Comparison of ENCODE assay signal across 16 cellular contexts in genomic region chr15:44081223-44082013, GRCh38.
A peak's percentile ranks its signal among the peaks of the same experiment; 100 is the strongest.
DNase-seq lines count a peak whose midpoint lies in the region; ATAC-seq and TF ChIP-seq lines count a peak whose summit lies in the region.
"Had no signal": no experiment of that assay in that cellular context is flagged by ENCODE, and none has a peak within 500 bp of the region (broad histone marks: within the 10 kb centered on the region; RNA-seq: fewer than 3 reads in every experiment).

No MANE protein-coding gene starts in this region.

- TF ChIP-seq CTCF in HFFc6 (IDR thresholded peaks at IDR 0.05) (no peak), fibroblast of villous mesenchyme (IDR thresholded peaks at IDR 0.05; ENCODE audit: insufficient read depth, low read depth, low read length) (no peak)

- H3K4me3 ChIP-seq in ACC112 (ENCODE audit: low read depth, low read length) (peak overlapping the region; percentile 46), fibroblast of villous mesenchyme (ENCODE audit: low read depth, low read length) (no peak overlapping the region)
- H3K4me3 ChIP-seq: A549, ovary had no signal

- peaks cover 54% of the 10 kb centered on the region for H3K4me1 Mint-ChIP-seq in HFFc6 (ENCODE audit: low read depth)
- H3K4me1 Mint-ChIP-seq: activated CD4-positive, alpha-beta T cell treated with anti-CD3 and anti-CD28 coated beads, Interleukin-2, amount 10 ng/mL, durations not matched to agents 24 days and 14 days; stimulated activated effector memory CD8-positive, alpha-beta T cell treated with anti-CD3 and anti-CD28 coated beads, Interleukin-12 subunit alpha, Interleukin-12 subunit beta, amount 100 ng/mL, for 72 hours had no signal

- H3K27me3 Mint-ChIP-seq in HFFc6 (ENCODE audit: insufficient read depth) = no peaks in the 10 kb centered on the region
- H3K27me3 Mint-ChIP-seq: type B pancreatic cell had no signal

- H3K4me1 ChIP-seq in ACC112 (ENCODE audit: control insufficient read depth, insufficient read depth, low read length, unreplicated experiment) = peaks cover 54% of the 10 kb centered on the region

- H3K79me2 ChIP-seq in ACC112 (ENCODE audit: control insufficient read depth, insufficient read depth, low read length, unreplicated experiment) = no peaks in the 10 kb centered on the region

- peak overlapping the region; percentile 77 for H3K27ac ChIP-seq in ACC112 (ENCODE audit: low read depth, low read length)
- H3K27ac ChIP-seq: ovary had no signal

- DNase-seq in HFFc6 (peak; percentile 49), brain pericyte (ENCODE audit: low read depth, low spot score) (peak; percentile 10), fibroblast of villous mesenchyme (ENCODE audit: low read depth) (peak; percentile 24), medulla oblongata (ENCODE audit: extremely low spot score) (no peak), NCI-H1105 treated with DMSO at 0.1 percent for 48 hours (lab: John Stamatoyannopoulos, UW) (no peak)
- DNase-seq: activated CD4-positive, alpha-beta T cell treated with anti-CD3 and anti-CD28 coated beads, Interleukin-2, amount 10 ng/mL, durations not matched to agents 24 days and 14 days; activated naive CD4-positive, alpha-beta T cell treated with anti-CD3 and anti-CD28 coated beads, Interleukin-2, amount 50 U/mL, for 16 hours; KG1; ovary; small intestine had no signal

- ATAC-seq in HG02588 (IDR thresholded peaks at IDR 0.05; ENCODE audit: unreplicated experiment) (no peak), HG03196 (IDR thresholded peaks at IDR 0.05; ENCODE audit: unreplicated experiment) (no peak)
- ATAC-seq: A549; stimulated activated effector memory CD8-positive, alpha-beta T cell treated with anti-CD3 and anti-CD28 coated beads, Interleukin-12 subunit alpha, Interleukin-12 subunit beta, amount 100 ng/mL, for 72 hours had no signal

- H3K36me3 ChIP-seq in ACC112 (ENCODE audit: insufficient read depth, low read length) = peaks cover 15% of the 10 kb centered on the region; the same call in 1 of the 2 replicates
- H3K36me3 ChIP-seq: ovary had no signal

- H3K9me3 Mint-ChIP-seq in HFFc6 = peaks cover 5% of the 10 kb centered on the region; the same call in 1 of the 2 replicates
- H3K9me3 Mint-ChIP-seq: activated CD4-positive, alpha-beta T cell treated with anti-CD3 and anti-CD28 coated beads, Interleukin-2, amount 10 ng/mL, durations not matched to agents 24 days and 14 days; stimulated activated effector memory CD8-positive, alpha-beta T cell treated with anti-CD3 and anti-CD28 coated beads, Interleukin-12 subunit alpha, Interleukin-12 subunit beta, amount 100 ng/mL, for 72 hours; type B pancreatic cell had no signal

- H3K27me3 ChIP-seq in ACC112 (ENCODE audit: insufficient read depth, low read length) = no peaks in the 10 kb centered on the region
- H3K27me3 ChIP-seq: ovary had no signal

- peak overlapping the region; percentile 70 for H2AFZ ChIP-seq in ACC112 (ENCODE audit: low read length, unreplicated experiment)

- peak overlapping the region; percentile 68 for H3K27ac Mint-ChIP-seq in HFFc6
- H3K27ac Mint-ChIP-seq: activated CD4-positive, alpha-beta T cell treated with anti-CD3 and anti-CD28 coated beads, Interleukin-2, amount 10 ng/mL, durations not matched to agents 24 days and 14 days; stimulated activated effector memory CD8-positive, alpha-beta T cell treated with anti-CD3 and anti-CD28 coated beads, Interleukin-12 subunit alpha, Interleukin-12 subunit beta, amount 100 ng/mL, for 72 hours; type B pancreatic cell had no signal

- H3K4me3 Mint-ChIP-seq in HFFc6 = peak overlapping the region; percentile 61
- H3K4me3 Mint-ChIP-seq: activated CD4-positive, alpha-beta T cell treated with anti-CD3 and anti-CD28 coated beads, Interleukin-2, amount 10 ng/mL, durations not matched to agents 24 days and 14 days; stimulated activated effector memory CD8-positive, alpha-beta T cell treated with anti-CD3 and anti-CD28 coated beads, Interleukin-12 subunit alpha, Interleukin-12 subunit beta, amount 100 ng/mL, for 72 hours; type B pancreatic cell had no signal

- H3K36me3 Mint-ChIP-seq in HFFc6 (ENCODE audit: low read depth) = peaks cover 10% of the 10 kb centered on the region
- H3K36me3 Mint-ChIP-seq: stimulated activated effector memory CD8-positive, alpha-beta T cell treated with anti-CD3 and anti-CD28 coated beads, Interleukin-12 subunit alpha, Interleukin-12 subunit beta, amount 100 ng/mL, for 72 hours; type B pancreatic cell had no signal

Comparison
In these comparisons a context has a peak if more than half of its experiments do, and no peak if none do; other contexts are left out.
1. DNase-seq: peak in HFFc6 (single experiment), brain pericyte (single experiment) and fibroblast of villous mesenchyme (single experiment); none in medulla oblongata (single experiment) and NCI-H1105 treated with DMSO at 0.1 percent for 48 hours (single experiment).